In genomic region chr17:50145532-50146229, GRCh38 we compare ENCODE assay signal across 1 cellular context.
TF ChIP-seq lines count a peak whose summit lies in the region.

No MANE protein-coding gene starts in this region.

TF ChIP-seq in HEK293, 187 proteins besides CTCF, POLR2A, EP300 and RAD21 (continued from another document):
- TF ChIP-seq ZNF398 (tag by site-specific recombination; IDR thresholded peaks at IDR 0.05) (peak; percentile 77), ZNF366 (tag by site-specific recombination; conservative IDR thresholded peaks at IDR 0.05) (peak; percentile 77), ZNF37A (tag by site-specific recombination; IDR thresholded peaks at IDR 0.05) (no peak), ZNF501 (tag by site-specific recombination; IDR thresholded peaks at IDR 0.05) (no peak), ZFP37 (tag by site-specific recombination; IDR thresholded peaks at IDR 0.05) (no peak)
